8 cellular contexts compared by ENCODE assay signal in the genomic region with DNA sequence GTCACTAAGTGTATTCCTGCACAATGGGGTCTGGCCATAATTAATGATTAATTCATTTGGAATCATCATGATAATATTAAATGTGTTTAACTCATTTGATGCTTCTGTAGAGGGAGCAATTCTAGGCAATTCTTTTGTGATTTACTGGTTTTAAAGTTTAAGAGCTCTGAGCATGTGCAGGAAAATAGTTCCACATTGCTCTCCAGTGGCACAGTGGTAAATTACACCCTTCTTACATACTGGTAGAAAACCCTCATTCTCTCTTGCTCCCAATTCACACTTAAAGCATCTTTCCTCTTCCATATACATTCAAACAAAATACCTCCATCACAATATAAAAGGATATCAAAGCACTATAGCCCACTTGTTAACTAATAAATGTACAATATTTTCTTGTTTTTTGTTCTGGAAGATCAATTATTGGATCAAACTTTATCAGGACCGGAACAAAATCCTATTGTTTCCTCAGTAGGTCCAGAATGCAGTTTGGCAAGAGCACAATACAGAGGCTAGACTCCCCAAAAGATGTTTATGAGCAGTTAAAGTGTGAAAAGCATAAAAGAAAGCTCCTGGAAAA.
DNase-seq lines count a peak whose midpoint lies in the region; ATAC-seq and TF ChIP-seq lines count a peak whose summit lies in the region.

No MANE protein-coding gene starts in this region.

- no peaks in the 10 kb centered on the region for H3K9me3 ChIP-seq in OCI-LY1 (ENCODE audit: low read length)

- DNase-seq in GM03348 (ENCODE audit: low spot score) (peak; percentile 2), foreskin melanocyte (peak; percentile 25), type B pancreatic cell (ENCODE audit: extremely low spot score, unreplicated experiment) (no peak), 8988T (no peak)
- no peak for DNase-seq in activated CD4-positive, alpha-beta T cell treated with anti-CD3 and anti-CD28 coated beads for 36 hours

- H3K9me2 ChIP-seq in OCI-LY1 (ENCODE audit: low read depth, low read length): no peaks in the 10 kb centered on the region

- H3K4me3 Mint-ChIP-seq in type B pancreatic cell: no peak overlapping the region
- H3K4me3 Mint-ChIP-seq in activated CD4-positive, alpha-beta T cell treated with anti-CD3 and anti-CD28 coated beads for 36 hours: no peak overlapping the region

- no peaks in the 10 kb centered on the region for H3K27me3 ChIP-seq in OCI-LY1 (ENCODE audit: insufficient read depth, low read length)

- no peaks in the 10 kb centered on the region for H4K20me1 ChIP-seq in OCI-LY1 (ENCODE audit: insufficient read depth, low read length)

- no peak overlapping the region for H3K27ac ChIP-seq in OCI-LY1 (ENCODE audit: low read depth, low read length, poor library complexity, severe bottlenecking)

- no peaks in the 10 kb centered on the region for H3K79me2 ChIP-seq in OCI-LY1 (ENCODE audit: insufficient read depth, low read length)

- H3K4me1 Mint-ChIP-seq in type B pancreatic cell (ENCODE audit: unreplicated experiment): no peaks in the 10 kb centered on the region
- no peaks in the 10 kb centered on the region for H3K4me1 Mint-ChIP-seq in activated CD4-positive, alpha-beta T cell treated with anti-CD3 and anti-CD28 coated beads for 36 hours

- H3K4me2 ChIP-seq in OCI-LY1 (ENCODE audit: low read length): no peak overlapping the region

- no peak overlapping the region for H2AFZ ChIP-seq in OCI-LY1 (ENCODE audit: low read length)

- no peaks in the 10 kb centered on the region for H3F3A ChIP-seq in OCI-LY1 (ENCODE audit: insufficient read depth, low read length)

- ATAC-seq in HG03066 (IDR thresholded peaks at IDR 0.05; ENCODE audit: low read depth, unreplicated experiment) (peak; percentile 72), HG03039 (IDR thresholded peaks at IDR 0.05; ENCODE audit: unreplicated experiment) (no peak)
- no peak for ATAC-seq in activated CD4-positive, alpha-beta T cell treated with anti-CD3 and anti-CD28 coated beads for 36 hours

- H3K27ac Mint-ChIP-seq in type B pancreatic cell: no peak overlapping the region
- H3K27ac Mint-ChIP-seq in activated CD4-positive, alpha-beta T cell treated with anti-CD3 and anti-CD28 coated beads for 36 hours: no peak overlapping the region

- POLR2A ChIA-PET in activated CD4-positive, alpha-beta T cell treated with anti-CD3 and anti-CD28 coated beads for 36 hours (lab: Charles Lee): no interaction called here

- H3K27me3 Mint-ChIP-seq in type B pancreatic cell: peaks cover 5% of the 10 kb centered on the region
- no peaks in the 10 kb centered on the region for H3K27me3 Mint-ChIP-seq in activated CD4-positive, alpha-beta T cell treated with anti-CD3 and anti-CD28 coated beads for 36 hours

- H3K4me1 ChIP-seq in OCI-LY1 (ENCODE audit: insufficient read depth, low read length, severe bottlenecking): no peaks in the 10 kb centered on the region

- CTCF ChIA-PET in activated CD4-positive, alpha-beta T cell treated with anti-CD3 and anti-CD28 coated beads for 36 hours (lab: Charles Lee): interaction anchor here (0.8 kb wide), 1 partner anchor 20 kb away, joined by 3 read pairs; no protein-coding TSS in a partner anchor

- no peaks in the 10 kb centered on the region for H3K36me3 ChIP-seq in OCI-LY1 (ENCODE audit: insufficient read depth, low read length)

- no peak overlapping the region for H3K4me3 ChIP-seq in OCI-LY1 (ENCODE audit: low read depth, low read length, poor library complexity, severe bottlenecking)

- no peaks in the 10 kb centered on the region for H3K9me3 Mint-ChIP-seq in type B pancreatic cell
- H3K9me3 Mint-ChIP-seq in activated CD4-positive, alpha-beta T cell treated with anti-CD3 and anti-CD28 coated beads for 36 hours (ENCODE audit: low read depth): no peaks in the 10 kb centered on the region

- TF ChIP-seq CTCF in OCI-LY1 (IDR thresholded peaks at IDR 0.05; ENCODE audit: low read length) (peak; percentile 62), type B pancreatic cell (conservative IDR thresholded peaks at IDR 0.05) (peak; percentile 79)

- intact Hi-C loops in activated CD4-positive, alpha-beta T cell treated with anti-CD3 and anti-CD28 coated beads for 36 hours (cut with DNase I, micrococcal nuclease): loop anchor here in 1 of 2 experiments (1.0 kb wide), 1 partner anchor 1712 kb away; no protein-coding TSS in a partner anchor

- no peaks in the 10 kb centered on the region for H3K36me3 Mint-ChIP-seq in type B pancreatic cell
- no peaks in the 10 kb centered on the region for H3K36me3 Mint-ChIP-seq in activated CD4-positive, alpha-beta T cell treated with anti-CD3 and anti-CD28 coated beads for 36 hours (ENCODE audit: low read depth)

- H3K9ac ChIP-seq in OCI-LY1 (ENCODE audit: low read length): no peak overlapping the region

Comparison
In these comparisons a context has a peak if more than half of its experiments do, and no peak if none do; other contexts are left out.
1. DNase-seq: peak in GM03348 (single experiment) and foreskin melanocyte (single experiment); none in type B pancreatic cell (single experiment), activated CD4-positive, alpha-beta T cell treated with anti-CD3 and anti-CD28 coated beads for 36 hours (single experiment) and 8988T (single experiment).